ENCODE assay signal across 8 cellular contexts in the genomic region with DNA sequence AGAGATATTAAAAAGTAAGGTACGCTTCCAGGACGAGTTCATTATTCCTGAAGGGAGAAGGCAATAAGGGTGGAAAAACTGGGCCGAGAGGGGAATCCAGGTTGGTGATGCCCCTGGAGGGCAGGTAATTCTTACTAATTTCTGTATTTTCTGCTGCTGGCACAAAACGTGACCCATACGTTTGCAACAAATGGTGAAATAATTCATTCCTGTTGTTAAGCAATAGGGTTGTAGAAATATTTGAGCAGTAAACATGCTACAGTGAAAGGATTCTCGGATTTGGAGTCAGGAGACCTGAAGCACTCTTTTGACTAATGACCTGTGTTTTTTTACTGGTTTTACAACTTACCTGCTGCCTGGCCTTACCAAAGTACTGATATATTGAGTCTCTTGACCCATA. TPM values are rescaled to one million over a fixed set of nuclear protein-coding genes. Genes with fewer than 3 reads are reported as not detected.
DNase-seq lines count a peak whose midpoint lies in the region; ATAC-seq and TF ChIP-seq lines count a peak whose summit lies in the region.

No MANE protein-coding gene starts in this region.

- H4K20me1 ChIP-seq in PC-3 (ENCODE audit: low read length) (no peaks in the 10 kb centered on the region), osteoblast (ENCODE audit: insufficient read depth, low read length) (no peaks in the 10 kb centered on the region)

- peak overlapping the region; percentile 91 for H3K9ac ChIP-seq in PC-3 (ENCODE audit: low read length)

- H3K79me2 ChIP-seq in PC-3 (ENCODE audit: low read length), result peaks cover 37% of the 10 kb centered on the region
- peaks cover 49% of the 10 kb centered on the region for H3K79me2 ChIP-seq in osteoblast (ENCODE audit: insufficient read depth, low read length)

- H2AFZ ChIP-seq in PC-3 (ENCODE audit: low read length) (peak overlapping the region; percentile 95), osteoblast (ENCODE audit: low read length) (peak overlapping the region; percentile 92)

- peak overlapping the region; percentile 99 for H3K4me3 Mint-ChIP-seq in CD4-positive, alpha-beta T cell

- no peaks in the 10 kb centered on the region for H3K27me3 Mint-ChIP-seq in CD4-positive, alpha-beta T cell

- H3K4me2 ChIP-seq in PC-3 (ENCODE audit: low read length) (peak overlapping the region; percentile 87), osteoblast (ENCODE audit: insufficient read depth, low read length) (peak overlapping the region; percentile 98)

- H3K4me3 ChIP-seq in PC-3 (ENCODE audit: low read length) (peak overlapping the region; percentile 96), osteoblast (ENCODE audit: insufficient read depth, low read length) (peak overlapping the region; percentile 84)

- H3K4me1 Mint-ChIP-seq in CD4-positive, alpha-beta T cell (ENCODE audit: low read depth), result peaks cover 64% of the 10 kb centered on the region

- BruUV-seq in PC-3 (replicated peaks; lab: Mats Ljungman, UMichigan), result no TSS peak

- peak overlapping the region; percentile 99 for H3K27ac Mint-ChIP-seq in CD4-positive, alpha-beta T cell

- H3K36me3 Mint-ChIP-seq in CD4-positive, alpha-beta T cell (ENCODE audit: low read depth), result peaks cover 66% of the 10 kb centered on the region

- CTCF ChIA-PET in CD4-positive, alpha-beta T cell (lab: Charles Lee), result interaction anchor here (1.6 kb wide), 1 partner anchor 11 kb away, joined by 4 read pairs; no protein-coding TSS in a partner anchor
- CTCF ChIA-PET in PC-3 (lab: Charles Lee), result no interaction called here

- H3F3A ChIP-seq in PC-3 (ENCODE audit: low read length, unreplicated experiment), result no peaks in the 10 kb centered on the region

- H3K27ac ChIP-seq in CD4-positive, alpha-beta T cell (ENCODE audit: low read depth, low read length), result peak overlapping the region; percentile 88
- H3K27ac ChIP-seq in PC-3 (ENCODE audit: low read length) (peak overlapping the region; percentile 58), epithelial cell of prostate (peak overlapping the region; percentile 76), osteoblast (ENCODE audit: low read depth, low read length) (peak overlapping the region; percentile 96)

- no peaks in the 10 kb centered on the region for H3K9me3 Mint-ChIP-seq in CD4-positive, alpha-beta T cell

- intact Hi-C loops in CD4-positive, alpha-beta T cell (cut with DNase I, micrococcal nuclease), result loop anchor here (1.0 to 5.0 kb wide), 7 partner anchors 32 to 292 kb away; a partner anchor contains a TSS
- intact Hi-C loops in PC-3 (cut with micrococcal nuclease), result loop anchor here (1.0 to 5.0 kb wide), 3 partner anchors 37 to 292 kb away; a partner anchor contains a TSS

- no peaks in the 10 kb centered on the region for H3K9me2 ChIP-seq in PC-3 (replicated peaks; ENCODE audit: low read length)

- H3K36me3 ChIP-seq in PC-3 (ENCODE audit: low read depth, low read length) (peaks cover 20% of the 10 kb centered on the region), osteoblast (ENCODE audit: insufficient read depth, low read length) (peaks cover 29% of the 10 kb centered on the region)

- H3K27me3 ChIP-seq in CD4-positive, alpha-beta T cell (ENCODE audit: control insufficient read depth, insufficient read depth, low read length), result no peaks in the 10 kb centered on the region
- no peaks in the 10 kb centered on the region for H3K27me3 ChIP-seq in PC-3 (ENCODE audit: low read length)
- no peaks in the 10 kb centered on the region for H3K27me3 ChIP-seq in osteoblast (ENCODE audit: insufficient read depth, low read length)

- ATAC-seq in CD4-positive, alpha-beta T cell (ENCODE audit: poor library complexity), result no peak
- no peak for ATAC-seq in PC-3
- ATAC-seq in HG02938 (IDR thresholded peaks at IDR 0.05; ENCODE audit: unreplicated experiment), result no peak

- no peak for TF ChIP-seq CTCF in CD4-positive, alpha-beta T cell (IDR thresholded peaks at IDR 0.05)
- no peak for TF ChIP-seq CTCF in PC-3 (conservative IDR thresholded peaks at IDR 0.05; ENCODE audit: low read depth, low read length)
- TF ChIP-seq CTCF in osteoblast (IDR thresholded peaks at IDR 0.05; ENCODE audit: extremely low read depth, low read depth, low read length), result no peak

- POLR2A ChIA-PET in CD4-positive, alpha-beta T cell (lab: Charles Lee), result interaction anchor here (1.0 to 3.3 kb wide), 7 partner anchors 12 to 292 kb away, joined by 4 to 81 read pairs (median 7); a partner anchor contains a TSS
- POLR2A ChIA-PET in PC-3 (lab: Charles Lee; ENCODE audit: unreplicated experiment), result interaction anchor here (0.6 kb wide), 1 partner anchor 37 kb away, joined by 3 read pairs; no protein-coding TSS in a partner anchor

- H3K4me1 ChIP-seq in PC-3 (ENCODE audit: insufficient read depth, low read length) (peaks cover 29% of the 10 kb centered on the region), osteoblast (ENCODE audit: insufficient read depth, low read length) (peaks cover 33% of the 10 kb centered on the region)

- no peak for DNase-seq in CD4-positive, alpha-beta T cell
- DNase-seq in PC-3 (no peak), epithelial cell of prostate (ENCODE audit: low read depth, low spot score) (no peak), osteoblast (ENCODE audit: insufficient read length, low spot score, missing footprints) (peak; percentile 13), SIG-M5 treated with dmso at 0.1 percent for 504 hours (lab: John Stamatoyannopoulos, UW; ENCODE audit: unreplicated experiment) (no peak), HUDEP-2 (lab: John Stamatoyannopoulos, UW; ENCODE audit: unreplicated experiment in 76 of 76) (no peak), NCI-H69 (lab: John Stamatoyannopoulos, UW) (no peak)

- H3K9me3 ChIP-seq in CD4-positive, alpha-beta T cell (ENCODE audit: control insufficient read depth, low read length), result no peaks in the 10 kb centered on the region
- H3K9me3 ChIP-seq in PC-3 (ENCODE audit: low read length), result no peaks in the 10 kb centered on the region
- H3K9me3 ChIP-seq in osteoblast (ENCODE audit: low read depth, low read length), result no peaks in the 10 kb centered on the region

RNA-seq across cellular contexts. Expression of a gene that starts 0.7 kb away (rescaled TPM):
- 10 to 100 TPM in 1 of 2 experiments, 1 to 10 TPM in 1; 8.6 to 10.0 TPM for total RNA-seq in CD4-positive, alpha-beta T cell
- total RNA-seq in PC-3 (2014; rRNA removed) (6.6 and 11.2 TPM in 2 replicates), osteoblast (10.3 and 10.5 TPM in 2 replicates)

RNA-seq across cellular contexts. Expression of a gene that starts 35.9 kb away (rescaled TPM):
- total RNA-seq in CD4-positive, alpha-beta T cell, result 100 to 1,000 TPM; 119 to 124 TPM
- total RNA-seq in PC-3 (2014; rRNA removed), result 41.7 and 42.1 TPM in 2 replicates
- 38.4 and 43.0 TPM in 2 replicates for total RNA-seq in osteoblast
